In the genomic region with DNA sequence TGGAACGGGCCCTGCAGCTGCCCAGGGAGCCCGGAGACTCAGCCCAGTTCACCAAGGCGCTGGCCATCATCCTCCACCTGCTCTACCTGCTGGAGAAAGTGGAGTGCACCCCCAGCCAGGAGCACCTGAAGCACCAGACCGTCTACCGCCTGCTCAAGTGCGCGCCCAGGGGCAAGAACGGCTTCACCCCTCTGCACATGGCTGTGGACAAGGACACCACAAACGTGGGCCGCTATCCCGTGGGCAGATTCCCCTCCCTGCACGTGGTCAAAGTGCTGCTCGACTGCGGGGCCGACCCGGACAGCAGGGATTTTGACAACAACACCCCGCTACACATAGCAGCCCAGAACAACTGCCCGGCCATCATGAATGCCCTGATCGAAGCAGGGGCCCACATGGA, we compare ENCODE assay signal across 8 cellular contexts. TPM values are rescaled to one million over a fixed set of nuclear protein-coding genes. Genes with fewer than 3 reads are reported as not detected.
A peak's percentile ranks its signal among the peaks of the same experiment; 100 is the strongest.
DNase-seq lines count a peak whose midpoint lies in the region; TF ChIP-seq lines count a peak whose summit lies in the region.
"Not testable (repeated sequence)": the region's sequence is repeated elsewhere in the genome, so short reads cannot be mapped to it uniquely, and the experiment has no call there.

No MANE protein-coding gene starts in this region.

- TF ChIP-seq POLR2A in suprapubic skin (IDR thresholded peaks at IDR 0.05), result not testable (repeated sequence)

- H3K36me3 ChIP-seq in Caco-2 (ENCODE audit: control insufficient read depth, insufficient read depth, low read length), result not testable (repeated sequence)
- peaks cover 30% of the 10 kb centered on the region for H3K36me3 ChIP-seq in suprapubic skin

- H3K4me1 Mint-ChIP-seq in Caco-2 (ENCODE audit: low read depth, unreplicated experiment); activated T-helper 1 cell treated with anti-CD3 and anti-CD28 coated beads, Interleukin-12 subunit alpha, Interleukin-12 subunit beta, Interleukin-2, Interleukin-4 antibody, amounts not matched to agents 30 ng/mL and 10 ng/mL and 1 ng/mL, durations not matched to agents 14 hours and 24 hours and 36 hours (ENCODE audit: low read depth): not testable (repeated sequence)
- peaks cover 16% of the 10 kb centered on the region for H3K4me1 Mint-ChIP-seq in T-helper 2 cell treated with Interferon-gamma antibody and Interleukin-4, amounts not matched to agents 5 μg/mL and 100 μg/mL, for 36 hours (ENCODE audit: low read depth)
- H3K4me1 Mint-ChIP-seq in brain, result peaks cover 54% of the 10 kb centered on the region
- peaks cover 26 to 39% of the 10 kb centered on the region in 2 donors for H3K4me1 Mint-ChIP-seq in immature natural killer cell
- peaks cover 18% of the 10 kb centered on the region for H3K4me1 Mint-ChIP-seq in osteocyte (ENCODE audit: unreplicated experiment)

- not testable (repeated sequence) for TF ChIP-seq EP300 in suprapubic skin (IDR thresholded peaks at IDR 0.05)

- not testable (repeated sequence) for H3K9me3 ChIP-seq in Caco-2, suprapubic skin

- H3K27me3 ChIP-seq in Caco-2 (replicated peaks; ENCODE audit: control insufficient read depth, insufficient read depth, low read length); suprapubic skin: not testable (repeated sequence)

- not testable (repeated sequence) for H3K27ac Mint-ChIP-seq in Caco-2 (ENCODE audit: unreplicated experiment); T-helper 2 cell treated with Interferon-gamma antibody and Interleukin-4, amounts not matched to agents 5 μg/mL and 100 μg/mL, for 36 hours; brain; osteocyte (ENCODE audit: unreplicated experiment)
- H3K27ac Mint-ChIP-seq in activated T-helper 1 cell treated with anti-CD3 and anti-CD28 coated beads, Interleukin-12 subunit alpha, Interleukin-12 subunit beta, Interleukin-2, Interleukin-4 antibody, amounts not matched to agents 30 ng/mL and 10 ng/mL and 1 ng/mL, durations not matched to agents 14 hours and 24 hours and 36 hours, result peak overlapping the region; percentile 77
- H3K27ac Mint-ChIP-seq in immature natural killer cell, result peak overlapping the region in 3 of 6 donors; percentile 17 to 53 (median 24)

- not testable (repeated sequence) for H3K4me1 ChIP-seq in Caco-2
- H3K4me1 ChIP-seq in suprapubic skin, result peaks cover 49% of the 10 kb centered on the region

- CTCF ChIA-PET in Caco-2 (lab: Charles Lee), result not testable (repeated sequence)

- not testable (repeated sequence) for H3K27me3 Mint-ChIP-seq in Caco-2 (ENCODE audit: insufficient read depth, unreplicated experiment); T-helper 2 cell treated with Interferon-gamma antibody and Interleukin-4, amounts not matched to agents 5 μg/mL and 100 μg/mL, for 36 hours (ENCODE audit: low read depth); activated T-helper 1 cell treated with anti-CD3 and anti-CD28 coated beads, Interleukin-12 subunit alpha, Interleukin-12 subunit beta, Interleukin-2, Interleukin-4 antibody, amounts not matched to agents 30 ng/mL and 10 ng/mL and 1 ng/mL, durations not matched to agents 14 hours and 24 hours and 36 hours (ENCODE audit: insufficient read depth); brain; immature natural killer cell (ENCODE audit: low read depth in 3 of 3); osteocyte (ENCODE audit: unreplicated experiment)

- peaks cover 43% of the 10 kb centered on the region for H3K36me3 Mint-ChIP-seq in Caco-2 (ENCODE audit: insufficient read depth, unreplicated experiment)
- peaks cover 27% of the 10 kb centered on the region for H3K36me3 Mint-ChIP-seq in T-helper 2 cell treated with Interferon-gamma antibody and Interleukin-4, amounts not matched to agents 5 μg/mL and 100 μg/mL, for 36 hours (ENCODE audit: low read depth)
- H3K36me3 Mint-ChIP-seq in activated T-helper 1 cell treated with anti-CD3 and anti-CD28 coated beads, Interleukin-12 subunit alpha, Interleukin-12 subunit beta, Interleukin-2, Interleukin-4 antibody, amounts not matched to agents 30 ng/mL and 10 ng/mL and 1 ng/mL, durations not matched to agents 14 hours and 24 hours and 36 hours (ENCODE audit: low read depth), result peaks cover 18% of the 10 kb centered on the region
- H3K36me3 Mint-ChIP-seq in brain, result peaks cover 46% of the 10 kb centered on the region
- not testable (repeated sequence) for H3K36me3 Mint-ChIP-seq in immature natural killer cell
- peaks cover 13% of the 10 kb centered on the region for H3K36me3 Mint-ChIP-seq in osteocyte (ENCODE audit: unreplicated experiment)

- intact Hi-C loops in Caco-2 (cut with micrococcal nuclease; ENCODE audit: unreplicated experiment); activated T-helper 1 cell treated with anti-CD3 and anti-CD28 coated beads, Interleukin-12 subunit alpha, Interleukin-12 subunit beta, Interleukin-2, Interleukin-4 antibody, amounts not matched to agents 30 ng/mL and 10 ng/mL and 1 ng/mL, durations not matched to agents 14 hours and 24 hours and 36 hours (cut with micrococcal nuclease): not testable (repeated sequence)

- TF ChIP-seq CTCF in Caco-2 (IDR thresholded peaks at IDR 0.05; ENCODE audit: insufficient read depth in 1 of 2, low read depth in 1 of 2, low read length in 1 of 2, severe bottlenecking in 1 of 2, unreplicated experiment in 1 of 2); LNCaP clone FGC (IDR thresholded peaks at IDR 0.05; ENCODE audit: control insufficient read depth, extremely low read depth, insufficient read depth); brain (conservative IDR thresholded peaks at IDR 0.05); osteocyte (IDR thresholded peaks at IDR 0.05); suprapubic skin (IDR thresholded peaks at IDR 0.05): not testable (repeated sequence)

- H3K9me3 Mint-ChIP-seq in Caco-2 (ENCODE audit: unreplicated experiment); T-helper 2 cell treated with Interferon-gamma antibody and Interleukin-4, amounts not matched to agents 5 μg/mL and 100 μg/mL, for 36 hours; activated T-helper 1 cell treated with anti-CD3 and anti-CD28 coated beads, Interleukin-12 subunit alpha, Interleukin-12 subunit beta, Interleukin-2, Interleukin-4 antibody, amounts not matched to agents 30 ng/mL and 10 ng/mL and 1 ng/mL, durations not matched to agents 14 hours and 24 hours and 36 hours; brain; immature natural killer cell; osteocyte (ENCODE audit: unreplicated experiment): not testable (repeated sequence)

- BruUV-seq in Caco-2 (replicated peaks; lab: Mats Ljungman, UMichigan), result not testable (repeated sequence)

- POLR2A ChIA-PET in Caco-2 (lab: Charles Lee), result not testable (repeated sequence)

- 92% methylated on average over 8 of the region's 19 CpGs for WGBS in suprapubic skin

- not testable (repeated sequence) for H3K4me3 ChIP-seq in Caco-2 (ENCODE audit: low read depth, low read length)
- H3K4me3 ChIP-seq in LNCaP clone FGC (ENCODE audit: low read depth, low read length) (peak overlapping the region; percentile 63), suprapubic skin (peak overlapping the region; percentile 95)

- H3K27ac ChIP-seq in suprapubic skin, result not testable (repeated sequence)

- H3K4me3 Mint-ChIP-seq in Caco-2 (ENCODE audit: unreplicated experiment), result peak overlapping the region; percentile 81
- H3K4me3 Mint-ChIP-seq in T-helper 2 cell treated with Interferon-gamma antibody and Interleukin-4, amounts not matched to agents 5 μg/mL and 100 μg/mL, for 36 hours, result peak overlapping the region; percentile 83
- peak overlapping the region; percentile 89 for H3K4me3 Mint-ChIP-seq in activated T-helper 1 cell treated with anti-CD3 and anti-CD28 coated beads, Interleukin-12 subunit alpha, Interleukin-12 subunit beta, Interleukin-2, Interleukin-4 antibody, amounts not matched to agents 30 ng/mL and 10 ng/mL and 1 ng/mL, durations not matched to agents 14 hours and 24 hours and 36 hours
- H3K4me3 Mint-ChIP-seq in brain, result peak overlapping the region; percentile 81 to 88 (median 85)
- H3K4me3 Mint-ChIP-seq in immature natural killer cell, result peak overlapping the region; percentile 14 to 68 (median 67)
- H3K4me3 Mint-ChIP-seq in osteocyte (ENCODE audit: unreplicated experiment), result peak overlapping the region; percentile 72

- not testable (repeated sequence) for DNase-seq in Caco-2; LNCaP clone FGC (ENCODE audit: low read depth); T-helper 2 cell treated with Interferon-gamma antibody and Interleukin-4, amounts not matched to agents 5 μg/mL and 100 μg/mL, for 36 hours (ENCODE audit: low spot score); activated T-helper 1 cell treated with anti-CD3 and anti-CD28 coated beads, Interleukin-12 subunit alpha, Interleukin-12 subunit beta, Interleukin-2, Interleukin-4 antibody, amounts not matched to agents 30 ng/mL and 10 ng/mL and 1 ng/mL, durations not matched to agents 14 hours and 24 hours and 36 hours (ENCODE audit: low spot score); immature natural killer cell; osteocyte (ENCODE audit: extremely low spot score, unreplicated experiment); suprapubic skin (ENCODE audit: low spot score in 2 of 2)

RNA-seq across cellular contexts. Expression of a gene that starts 1.7 kb away (rescaled TPM):
- total RNA-seq in Caco-2 (2022), result 12.9 and 13.4 TPM in 2 replicates
- total RNA-seq in activated T-helper 1 cell treated with anti-CD3 and anti-CD28 coated beads, Interleukin-12 subunit alpha, Interleukin-12 subunit beta, Interleukin-2, Interleukin-4 antibody, amounts not matched to agents 30 ng/mL and 10 ng/mL and 1 ng/mL, durations not matched to agents 14 hours and 24 hours and 36 hours, result 23.8 and 24.8 TPM in 2 replicates
- 12.8 TPM for polyA plus RNA-seq in brain (ENCODE audit: insufficient read depth, low read depth, low replicate concordance)
- 1 to 10 TPM in 2 of 3 donors, under 1 TPM in 1; 0.80 to 5.2 (median 2.2) TPM for polyA plus RNA-seq in immature natural killer cell
- 12.0 and 13.2 TPM in 2 replicates for total RNA-seq in osteocyte
- total RNA-seq in suprapubic skin, result 10 to 100 TPM; 29.6 to 51.8 (median 41.1) TPM

RNA-seq across cellular contexts. Expression of a gene that starts 38.2 kb away (rescaled TPM):
- total RNA-seq in Caco-2 (2022), result 6.0 and 7.5 TPM in 2 replicates
- 31.2 and 33.3 TPM in 2 replicates for total RNA-seq in activated T-helper 1 cell treated with anti-CD3 and anti-CD28 coated beads, Interleukin-12 subunit alpha, Interleukin-12 subunit beta, Interleukin-2, Interleukin-4 antibody, amounts not matched to agents 30 ng/mL and 10 ng/mL and 1 ng/mL, durations not matched to agents 14 hours and 24 hours and 36 hours
- 4.9 TPM for polyA plus RNA-seq in brain (ENCODE audit: insufficient read depth, low read depth, low replicate concordance)
- 10 to 100 TPM in 1 of 3 donors, 1 to 10 TPM in 2; 3.3 to 15.7 (median 4.5) TPM for polyA plus RNA-seq in immature natural killer cell
- total RNA-seq in osteocyte, result 6.2 and 6.6 TPM in 2 replicates
- 10 to 100 TPM; 16.5 to 28.3 (median 20.3) TPM for total RNA-seq in suprapubic skin
